In genomic region chr6:33696076-33696475, GRCh38 we compare ENCODE assay signal across 13 cellular contexts. TPM values are rescaled to one million over a fixed set of nuclear protein-coding genes. Genes with fewer than 3 reads are reported as not detected.
A peak's percentile ranks its signal among the peaks of the same experiment; 100 is the strongest.
DNase-seq lines count a peak whose midpoint lies in the region; ATAC-seq, FAIRE-seq and TF ChIP-seq lines count a peak whose summit lies in the region.
"Had no signal": no experiment of that assay in that cellular context is flagged by ENCODE, and none has a peak within 500 bp of the region (broad histone marks: within the 10 kb centered on the region; RNA-seq: fewer than 3 reads in every experiment).

No MANE protein-coding gene starts in this region.

- H3K36me3 Mint-ChIP-seq in activated naive CD4-positive, alpha-beta T cell treated with anti-CD3 and anti-CD28 coated beads, Interleukin-2, amount 50 U/mL, for 24 hours: peaks cover 4% of the 10 kb centered on the region
- peaks cover 12 to 24% of the 10 kb centered on the region in 2 donors for H3K36me3 Mint-ChIP-seq in activated naive CD4-positive, alpha-beta T cell treated with anti-CD3 and anti-CD28 coated beads, Interleukin-2, amount 50 U/mL, for 72 hours

- no peaks in the 10 kb centered on the region for H3K27me3 Mint-ChIP-seq in activated naive CD4-positive, alpha-beta T cell treated with anti-CD3 and anti-CD28 coated beads, Interleukin-2, amount 50 U/mL, for 24 hours

- H3K36me3 ChIP-seq in kidney (ENCODE audit: control insufficient read depth in 1 of 2, insufficient read depth in 2 of 2, low read length in 2 of 2) (peaks cover 9 to 12% of the 10 kb centered on the region in 2 donors), tibial nerve (peaks cover 0 to 72% (median 9%) of the 10 kb centered on the region in 3 donors)
- H3K36me3 ChIP-seq: cardiac muscle cell had no signal

- TF ChIP-seq EP300 in tibial nerve (IDR thresholded peaks at IDR 0.05): no peak

- no peak overlapping the region for H3K9ac ChIP-seq in kidney (ENCODE audit: low read length in 2 of 2)

- TF ChIP-seq CTCF in kidney (IDR thresholded peaks at IDR 0.05; ENCODE audit: borderline replicate concordance, extremely low read depth, insufficient read depth) (no peak), tibial nerve (IDR thresholded peaks at IDR 0.05) (no peak)

- TF ChIP-seq POLR2A in tibial nerve (IDR thresholded peaks at IDR 0.05): no peak

- H3K9me3 Mint-ChIP-seq in activated naive CD4-positive, alpha-beta T cell treated with anti-CD3 and anti-CD28 coated beads, Interleukin-2, amount 50 U/mL, for 24 hours: no peaks in the 10 kb centered on the region
- no peaks in the 10 kb centered on the region for H3K9me3 Mint-ChIP-seq in activated naive CD4-positive, alpha-beta T cell treated with anti-CD3 and anti-CD28 coated beads, Interleukin-2, amount 50 U/mL, for 72 hours

- intact Hi-C loops in kidney (cut with DNase I): loop anchor here (10.0 kb wide), 1 partner anchor 111 kb away; the partner anchor contains the start of gene BAK1

- peak overlapping the region; percentile 91 for H3K27ac Mint-ChIP-seq in activated naive CD4-positive, alpha-beta T cell treated with anti-CD3 and anti-CD28 coated beads, Interleukin-2, amount 50 U/mL, for 24 hours
- H3K27ac Mint-ChIP-seq in activated naive CD4-positive, alpha-beta T cell treated with anti-CD3 and anti-CD28 coated beads, Interleukin-2, amount 50 U/mL, for 72 hours: peak overlapping the region; percentile 93 to 95

- no peak overlapping the region for H3K27ac ChIP-seq in kidney (ENCODE audit: low read depth in 2 of 2, low read length in 2 of 2)
- H3K27ac ChIP-seq in tibial nerve: peak overlapping the region in 3 of 4 donors; percentile 54 to 83 (median 73)

- H3K4me3 ChIP-seq in kidney (ENCODE audit: low read length in 2 of 2): no peak overlapping the region
- H3K4me3 ChIP-seq in tibial nerve: no peak overlapping the region
- H3K4me3 ChIP-seq: cardiac muscle cell, SJSA1 had no signal

- H3K4me1 ChIP-seq in kidney (ENCODE audit: control insufficient read depth in 1 of 2, insufficient read depth in 1 of 2, low read depth in 1 of 2, low read length in 2 of 2): peaks cover 6 to 17% of the 10 kb centered on the region in 2 donors
- peaks cover 0 to 97% (median 60%) of the 10 kb centered on the region in 4 donors for H3K4me1 ChIP-seq in tibial nerve

- no peak for DNase-seq in activated naive CD4-positive, alpha-beta T cell treated with Interleukin-2 at 50 U/mL for 16 hours
- DNase-seq in activated naive CD4-positive, alpha-beta T cell treated with anti-CD3 and anti-CD28 coated beads, Interleukin-2, amount 50 U/mL, for 72 hours (ENCODE audit: low spot score in 2 of 2): no peak
- DNase-seq in kidney (peak; percentile 50), tibial nerve (ENCODE audit: low spot score in 2 of 2) (no peak), germinal center (ENCODE audit: low spot score) (no peak)
- DNase-seq: NCI-H226 had no signal

- ATAC-seq in activated naive CD4-positive, alpha-beta T cell treated with anti-CD3 and anti-CD28 coated beads, Interleukin-2, amount 50 U/mL, for 72 hours: no peak
- no peak for ATAC-seq in GM21367 (IDR thresholded peaks at IDR 0.05; ENCODE audit: unreplicated experiment)
- no peak for ATAC-seq in HG03196 (IDR thresholded peaks at IDR 0.05; ENCODE audit: unreplicated experiment)
- ATAC-seq: left colon had no signal

- FAIRE-seq in kidney (lab: Jason Lieb, UNC): no peak

- H3K4me3 Mint-ChIP-seq in activated naive CD4-positive, alpha-beta T cell treated with anti-CD3 and anti-CD28 coated beads, Interleukin-2, amount 50 U/mL, for 24 hours: no peak overlapping the region

- no peaks in the 10 kb centered on the region for H3K9me3 ChIP-seq in kidney (ENCODE audit: control insufficient read depth in 1 of 2, low read length in 2 of 2)
- H3K9me3 ChIP-seq in tibial nerve: no peaks in the 10 kb centered on the region
- H3K9me3 ChIP-seq: BE2C, SJSA1 had no signal

- H3K4me1 Mint-ChIP-seq in activated naive CD4-positive, alpha-beta T cell treated with anti-CD3 and anti-CD28 coated beads, Interleukin-2, amount 50 U/mL, for 24 hours: peaks cover 77% of the 10 kb centered on the region

- no peaks in the 10 kb centered on the region for H3K27me3 ChIP-seq in tibial nerve
- H3K27me3 ChIP-seq: BE2C, cardiac muscle cell, SJSA1 had no signal

- WGBS in tibial nerve, 2 donors: 80 to 82% methylated on average over 10 of the region's 10 CpGs

RNA-seq across cellular contexts. Expression of gene UQCC2, which starts 15.4 kb away (rescaled TPM):
- 100 to 1,000 TPM; 114 to 145 TPM for total RNA-seq in activated naive CD4-positive, alpha-beta T cell treated with anti-CD3 and anti-CD28 coated beads, Interleukin-2, amount 50 U/mL, for 72 hours
- total RNA-seq in kidney: 39.6 TPM
- polyA plus RNA-seq in kidney (ENCODE audit: insufficient read depth, low read depth, low replicate concordance): 189 TPM
- 10 to 100 TPM; 14.5 to 29.7 (median 23.4) TPM for total RNA-seq in tibial nerve

RNA-seq across cellular contexts. Expression of gene IP6K3, which starts 50.6 kb away (rescaled TPM):
- not detected for total RNA-seq in activated naive CD4-positive, alpha-beta T cell treated with anti-CD3 and anti-CD28 coated beads, Interleukin-2, amount 50 U/mL, for 72 hours
- total RNA-seq in kidney (0.47 TPM), tibial nerve (1 to 10 TPM in 3 of 4 donors, under 1 TPM in 1; 0.39 to 3.0 (median 1.7) TPM)
- polyA plus RNA-seq in kidney (ENCODE audit: insufficient read depth, low read depth, low replicate concordance): 4.0 TPM

Comparison
In these comparisons a context has a peak if more than half of its experiments do, and no peak if none do; other contexts are left out.
1. H3K27ac ChIP-seq: peak in tibial nerve (3 of 4); none in kidney (0 of 2).